ENCODE assay signal across 1 cellular context in genomic region chr1:45339694-45340558, GRCh38.
TF ChIP-seq lines count a peak whose summit lies in the region.

Gene MUTYH, minus strand, starts transcription at chr1:45340440. Its CDS starts 5,935 bp downstream, at chr1:45334505.
Gene TOE1, plus strand, starts transcription at chr1:45340170. Its CDS starts 83 bp downstream, at chr1:45340253.

TF ChIP-seq in HepG2, 621 proteins besides CTCF, POLR2A, EP300 and RAD21 (continued from another document and continues in another):
- TF ChIP-seq SRSF9 (IDR thresholded peaks at IDR 0.05; ENCODE audit: borderline replicate concordance, insufficient read depth, low read depth, low read length, poor library complexity, severe bottlenecking) (no peak), SOX6 (IDR thresholded peaks at IDR 0.05) (no peak), SOX6 (CRISPR knock-in tag; IDR thresholded peaks at IDR 0.05) (peak; percentile 60; the same call in 1 of the 2 replicates), HNF4A (CRISPR knock-in tag; IDR thresholded peaks at IDR 0.05) (peak; percentile 54; the same call in 1 of the 2 replicates), YEATS2 (CRISPR knock-in tag; IDR thresholded peaks at IDR 0.05; ENCODE audit: borderline replicate concordance) (peak; percentile 87), POLR2AphosphoS5 (IDR thresholded peaks at IDR 0.05; ENCODE audit: low read depth, low read length) (peak; percentile 85), KIAA2018 (CRISPR knock-in tag; IDR thresholded peaks at IDR 0.05; ENCODE audit: borderline replicate concordance) (peak; percentile 77; the same call in 1 of the 2 replicates), TFAP4 (IDR thresholded peaks at IDR 0.05; ENCODE audit: borderline replicate concordance, low read depth) (no peak), XBP1 (CRISPR knock-in tag; IDR thresholded peaks at IDR 0.05) (0 out of 2 replicates have a peak, but pooled peaks have one; percentile 33), FOSL1 (CRISPR knock-in tag; IDR thresholded peaks at IDR 0.05; ENCODE audit: borderline replicate concordance) (no peak), ZNF580 (CRISPR knock-in tag; IDR thresholded peaks at IDR 0.05; ENCODE audit: borderline replicate concordance, low read depth) (no peak), ZFX (CRISPR knock-in tag; IDR thresholded peaks at IDR 0.05; ENCODE audit: low read depth) (peak; percentile 89), TCF12 (IDR thresholded peaks at IDR 0.05) (no peak), TCF12 (CRISPR knock-in tag; IDR thresholded peaks at IDR 0.05) (no peak), ZNF367 (CRISPR knock-in tag; IDR thresholded peaks at IDR 0.05; ENCODE audit: borderline replicate concordance) (no peak), ZC3H13 (CRISPR knock-in tag; IDR thresholded peaks at IDR 0.05) (peak; percentile 75; the same call in 1 of the 2 replicates), AHDC1 (CRISPR knock-in tag; IDR thresholded peaks at IDR 0.05; ENCODE audit: borderline replicate concordance) (no peak), ZNF205 (CRISPR knock-in tag; IDR thresholded peaks at IDR 0.05) (no peak), KDM4B (CRISPR knock-in tag; IDR thresholded peaks at IDR 0.05) (0 out of 2 replicates have a peak, but pooled peaks have one; percentile 5), EZH2 (conservative IDR thresholded peaks at IDR 0.05; ENCODE audit: low read depth, low read length) (no peak), PRDM15 (CRISPR knock-in tag; IDR thresholded peaks at IDR 0.05) (no peak), ONECUT2 (CRISPR knock-in tag; IDR thresholded peaks at IDR 0.05) (no peak), ZMAT3 (CRISPR knock-in tag; conservative IDR thresholded peaks at IDR 0.05) (no peak), MIXL1 (CRISPR knock-in tag; IDR thresholded peaks at IDR 0.05) (peak; percentile 49; the same call in 1 of the 2 replicates), ZNF558 (CRISPR knock-in tag; IDR thresholded peaks at IDR 0.05; ENCODE audit: borderline replicate concordance) (no peak), ZSCAN29 (CRISPR knock-in tag; conservative IDR thresholded peaks at IDR 0.05) (0 out of 2 replicates have a peak, but pooled peaks have one; percentile 26), ZNF703 (CRISPR knock-in tag; IDR thresholded peaks at IDR 0.05; ENCODE audit: borderline replicate concordance) (peak; percentile 69; the same call in 1 of the 2 replicates), MAX (IDR thresholded peaks at IDR 0.05) (peak; percentile 71), ZNF883 (CRISPR knock-in tag; IDR thresholded peaks at IDR 0.05; ENCODE audit: not compliant biosample characterization) (peak; percentile 96), ZNF556 (CRISPR knock-in tag; IDR thresholded peaks at IDR 0.05; ENCODE audit: borderline replicate concordance) (peak; percentile 79; the same call in 1 of the 2 replicates), DBP (CRISPR knock-in tag; IDR thresholded peaks at IDR 0.05; ENCODE audit: not compliant biosample characterization) (peak; percentile 86), KAT7 (CRISPR knock-in tag; IDR thresholded peaks at IDR 0.05; ENCODE audit: borderline replicate concordance) (peak; percentile 25), ZNF235 (CRISPR knock-in tag; IDR thresholded peaks at IDR 0.05; ENCODE audit: borderline replicate concordance) (no peak), KAT2B (IDR thresholded peaks at IDR 0.05; ENCODE audit: borderline replicate concordance, low read depth, low read length) (no peak), RXRB (CRISPR knock-in tag; IDR thresholded peaks at IDR 0.05; ENCODE audit: borderline replicate concordance) (peak; percentile 25; the same call in 1 of the 2 replicates), RXRA (CRISPR knock-in tag; IDR thresholded peaks at IDR 0.05) (peak; percentile 89), THAP11 (CRISPR knock-in tag; IDR thresholded peaks at IDR 0.05) (peak; percentile 97), ATM (IDR thresholded peaks at IDR 0.05; ENCODE audit: borderline replicate concordance) (no peak), ZNF543 (CRISPR knock-in tag; IDR thresholded peaks at IDR 0.05) (no peak), ZBTB21 (CRISPR knock-in tag; IDR thresholded peaks at IDR 0.05) (no peak), ZNF10 (CRISPR knock-in tag; IDR thresholded peaks at IDR 0.05; ENCODE audit: borderline replicate concordance, low read depth) (no peak), ZKSCAN1 (IDR thresholded peaks at IDR 0.05; ENCODE audit: low read length) (no peak), ARNT (IDR thresholded peaks at IDR 0.05) (no peak)
